In genomic region chr17:7486181-7486580, GRCh38 we compare ENCODE assay signal across 8 cellular contexts. TPM values are rescaled to one million over a fixed set of nuclear protein-coding genes. Genes with fewer than 3 reads are reported as not detected.
DNase-seq lines count a peak whose midpoint lies in the region; ATAC-seq and TF ChIP-seq lines count a peak whose summit lies in the region.

No MANE protein-coding gene starts in this region.

- H3K27me3 Mint-ChIP-seq in activated T-cell treated with anti-CD3 and anti-CD28 coated beads, Interleukin-2, amount 50 U/mL, for 72 hours (ENCODE audit: low read depth), result no peaks in the 10 kb centered on the region
- no peaks in the 10 kb centered on the region for H3K27me3 Mint-ChIP-seq in activated naive CD8-positive, alpha-beta T cell

- no peak overlapping the region for H3K27ac ChIP-seq in iPS-20b (ENCODE audit: low read length)
- peak overlapping the region in 1 of 2 donors; percentile 100 for H3K27ac ChIP-seq in tibial artery

- peaks cover 5% of the 10 kb centered on the region; the same call in 1 of the 2 replicates for H3K4me1 ChIP-seq in iPS-20b (ENCODE audit: insufficient read depth, low read length)
- H3K4me1 ChIP-seq in tibial artery, result peaks cover 0 to 63% (median 42%) of the 10 kb centered on the region in 4 donors

- H3K9me3 Mint-ChIP-seq in activated T-cell treated with anti-CD3 and anti-CD28 coated beads, Interleukin-2, amount 50 U/mL, for 72 hours, result no peaks in the 10 kb centered on the region
- no peaks in the 10 kb centered on the region for H3K9me3 Mint-ChIP-seq in activated naive CD8-positive, alpha-beta T cell (ENCODE audit: low read depth)

- H3K4me1 Mint-ChIP-seq in activated T-cell treated with anti-CD3 and anti-CD28 coated beads, Interleukin-2, amount 50 U/mL, for 72 hours (ENCODE audit: low read depth), result peaks cover 79% of the 10 kb centered on the region
- H3K4me1 Mint-ChIP-seq in activated naive CD8-positive, alpha-beta T cell (ENCODE audit: low read depth), result peaks cover 72% of the 10 kb centered on the region

- no peak for TF ChIP-seq CTCF in tibial artery (IDR thresholded peaks at IDR 0.05)

- no peak for DNase-seq in activated T-cell treated with anti-CD3 and anti-CD28 coated beads, Interleukin-2, amount 50 U/mL, for 72 hours
- DNase-seq in activated T-cell treated with anti-CD3 and anti-CD28 coated beads, Interleukin-2, amount 50 U/mL, for 1 hour, result no peak
- no peak for DNase-seq in tibial artery
- DNase-seq in SHP77 (lab: John Stamatoyannopoulos, UW), result no peak
- DNase-seq in D341Med (ENCODE audit: low spot score), result no peak

- H3K9me3 ChIP-seq in iPS-20b (ENCODE audit: insufficient read depth, low read depth, low read length), result no peaks in the 10 kb centered on the region
- no peaks in the 10 kb centered on the region for H3K9me3 ChIP-seq in tibial artery

- peak overlapping the region; percentile 83 to 89 for H3K4me3 Mint-ChIP-seq in activated T-cell treated with anti-CD3 and anti-CD28 coated beads, Interleukin-2, amount 50 U/mL, for 72 hours
- peak overlapping the region; percentile 98 for H3K4me3 Mint-ChIP-seq in activated naive CD8-positive, alpha-beta T cell

- H3K36me3 Mint-ChIP-seq in activated T-cell treated with anti-CD3 and anti-CD28 coated beads, Interleukin-2, amount 50 U/mL, for 72 hours (ENCODE audit: insufficient read depth in 2 of 2), result peaks cover 12% of the 10 kb centered on the region in 2 donors
- H3K36me3 Mint-ChIP-seq in activated naive CD8-positive, alpha-beta T cell, result peaks cover 9% of the 10 kb centered on the region

- H3K36me3 ChIP-seq in iPS-20b (ENCODE audit: insufficient read depth, low read depth, low read length), result peaks cover 6% of the 10 kb centered on the region; the same call in 1 of the 2 replicates
- H3K36me3 ChIP-seq in tibial artery, result peaks cover 0 to 2% (median 0%) of the 10 kb centered on the region in 3 donors

- H3K9ac ChIP-seq in iPS-20b (ENCODE audit: low read depth, low read length), result peak overlapping the region; percentile 16; the same call in 1 of the 2 replicates

- H3K27ac Mint-ChIP-seq in activated T-cell treated with anti-CD3 and anti-CD28 coated beads, Interleukin-2, amount 50 U/mL, for 72 hours, result peak overlapping the region; percentile 56
- H3K27ac Mint-ChIP-seq in activated naive CD8-positive, alpha-beta T cell, result peak overlapping the region; percentile 83

- intact Hi-C loops in tibial artery (cut with DNase I; ENCODE audit: low total_unique reads), result no loop called here

- H3K4me3 ChIP-seq in iPS-20b (ENCODE audit: low read length) (peak overlapping the region; percentile 89), tibial artery (peak overlapping the region; percentile 63 to 69)

- ATAC-seq in activated T-cell treated with anti-CD3 and anti-CD28 coated beads, Interleukin-2, amount 50 U/mL, for 72 hours (replicated peaks in 1 of 2), result no peak
- no peak for ATAC-seq in activated CD4-positive, CD25-positive, alpha-beta regulatory T cell treated with anti-CD3 and anti-CD28 coated beads, Interleukin-2, amount 50 U/mL, for 24 hours

- no peaks in the 10 kb centered on the region for H3K27me3 ChIP-seq in iPS-20b (ENCODE audit: insufficient read depth, low read length)
- no peaks in the 10 kb centered on the region for H3K27me3 ChIP-seq in tibial artery

RNA-seq across cellular contexts. Expression of gene POLR2A, which starts 2.0 kb away (rescaled TPM):
- total RNA-seq in activated T-cell treated with anti-CD3 and anti-CD28 coated beads, Interleukin-2, amount 50 U/mL, for 72 hours, result 100 to 1,000 TPM; 211 to 249 TPM

RNA-seq across cellular contexts. Expression of gene SLC35G6, which starts 4.9 kb away (rescaled TPM):
- under 1 TPM in 1 of 2 donors, not detected in 1; 0.25 TPM for total RNA-seq in activated T-cell treated with anti-CD3 and anti-CD28 coated beads, Interleukin-2, amount 50 U/mL, for 72 hours

RNA-seq across cellular contexts. Expression of gene ZBTB4, which starts 6.8 kb away (rescaled TPM):
- 10 to 100 TPM; 28.5 to 29.0 TPM for total RNA-seq in activated T-cell treated with anti-CD3 and anti-CD28 coated beads, Interleukin-2, amount 50 U/mL, for 72 hours

RNA-seq across cellular contexts. Expression of gene CHRNB1, which starts 41.3 kb away (rescaled TPM):
- 10 to 100 TPM; 25.5 to 26.8 TPM for total RNA-seq in activated T-cell treated with anti-CD3 and anti-CD28 coated beads, Interleukin-2, amount 50 U/mL, for 72 hours

RNA-seq across cellular contexts. Expression of gene FGF11, which starts 46.9 kb away (rescaled TPM):
- total RNA-seq in activated T-cell treated with anti-CD3 and anti-CD28 coated beads, Interleukin-2, amount 50 U/mL, for 72 hours, result 1 to 10 TPM; 4.9 to 5.3 TPM
